ENCODE assay signal across 8 cellular contexts in genomic region chr7:2560175-2560695, GRCh38. TPM values are rescaled to one million over a fixed set of nuclear protein-coding genes. Genes with fewer than 3 reads are reported as not detected.
DNase-seq lines count a peak whose midpoint lies in the region; TF ChIP-seq lines count a peak whose summit lies in the region.

No MANE protein-coding gene starts in this region.

- peak overlapping the region; percentile 75 for H3K4me3 ChIP-seq in fibroblast of villous mesenchyme (ENCODE audit: low read depth, low read length)
- peak overlapping the region in 4 of 5 donors; percentile 55 to 78 (median 71) for H3K4me3 ChIP-seq in subcutaneous abdominal adipose tissue (ENCODE audit: low read depth in 1 of 5, low read length in 5 of 5)

- CTCF ChIA-PET in RWPE1 (lab: Yijun Ruan, JAX): interaction anchor here (0.6 to 1.1 kb wide), 3 partner anchors 10 to 12 kb away, joined by 3 to 4 read pairs (median 4); no protein-coding TSS in a partner anchor

- H3K9me3 Mint-ChIP-seq in activated T-cell treated with anti-CD3 and anti-CD28 coated beads, Interleukin-2, amount 50 U/mL, for 24 hours: no peaks in the 10 kb centered on the region

- no peak overlapping the region for H3K27ac Mint-ChIP-seq in activated T-cell treated with anti-CD3 and anti-CD28 coated beads, Interleukin-2, amount 50 U/mL, for 24 hours

- TF ChIP-seq CTCF in RWPE1 (conservative IDR thresholded peaks at IDR 0.05; ENCODE audit: low read depth) (no peak), fibroblast of villous mesenchyme (IDR thresholded peaks at IDR 0.05; ENCODE audit: insufficient read depth, low read depth, low read length) (no peak)

- POLR2A ChIA-PET in RWPE1 (lab: Yijun Ruan, JAX; ENCODE audit: low non-redundant PET): no interaction called here

- peak overlapping the region; percentile 81 for H3K4me3 Mint-ChIP-seq in activated T-cell treated with anti-CD3 and anti-CD28 coated beads, Interleukin-2, amount 50 U/mL, for 24 hours

- no peaks in the 10 kb centered on the region for H3K9me3 ChIP-seq in subcutaneous abdominal adipose tissue (ENCODE audit: control insufficient read depth in 5 of 5, low read length in 5 of 5)

- H3K27me3 ChIP-seq in subcutaneous abdominal adipose tissue (ENCODE audit: control insufficient read depth in 5 of 5, insufficient read depth in 4 of 5, low read length in 5 of 5): no peaks in the 10 kb centered on the region

- H3K4me1 ChIP-seq in subcutaneous abdominal adipose tissue (ENCODE audit: control insufficient read depth in 5 of 5, insufficient read depth in 5 of 5, low read length in 5 of 5): peaks cover 7 to 28% (median 22%) of the 10 kb centered on the region in 5 donors

- peak overlapping the region; percentile 71 for H3K27ac ChIP-seq in RWPE1
- no peak overlapping the region for H3K27ac ChIP-seq in subcutaneous abdominal adipose tissue (ENCODE audit: low read depth, low read length)

- H3K36me3 ChIP-seq in subcutaneous abdominal adipose tissue (ENCODE audit: control insufficient read depth in 5 of 5, insufficient read depth in 5 of 5, low read length in 5 of 5): peaks cover 0 to 4% (median 2%) of the 10 kb centered on the region in 5 donors

- H3K4me1 Mint-ChIP-seq in activated T-cell treated with anti-CD3 and anti-CD28 coated beads, Interleukin-2, amount 50 U/mL, for 24 hours (ENCODE audit: low read depth): peaks cover 19% of the 10 kb centered on the region

- no peak overlapping the region for H3K9ac ChIP-seq in subcutaneous abdominal adipose tissue (ENCODE audit: low read length in 5 of 5)

- no peaks in the 10 kb centered on the region for H3K27me3 Mint-ChIP-seq in activated T-cell treated with anti-CD3 and anti-CD28 coated beads, Interleukin-2, amount 50 U/mL, for 24 hours

- no peaks in the 10 kb centered on the region for H3K36me3 Mint-ChIP-seq in activated T-cell treated with anti-CD3 and anti-CD28 coated beads, Interleukin-2, amount 50 U/mL, for 24 hours (ENCODE audit: low read depth)

- no peak for DNase-seq in activated T-cell treated with anti-CD3 and anti-CD28 coated beads, Interleukin-2, amount 50 U/mL, for 24 hours
- DNase-seq in activated T-cell treated with anti-CD3 and anti-CD28 coated beads, Interleukin-2, amount 50 U/mL, for 1 hour: no peak
- peak; percentile 4 for DNase-seq in RWPE1 (ENCODE audit: low spot score)
- DNase-seq in fibroblast of villous mesenchyme (ENCODE audit: low read depth): no peak
- DNase-seq in mucosa of gallbladder (ENCODE audit: low spot score): no peak
- DNase-seq in foreskin melanocyte: no peak
- DNase-seq in NCI-H187 treated with DMSO at 0.1 percent for 48 hours (lab: John Stamatoyannopoulos, UW): no peak

RNA-seq across cellular contexts. Expression of gene IQCE, which starts 1.5 kb away (rescaled TPM):
- total RNA-seq in fibroblast of villous mesenchyme (13.2 and 13.4 TPM in 2 replicates), mucosa of gallbladder (36.1 TPM)

RNA-seq across cellular contexts. Expression of gene BRAT1, which starts 4.9 kb away (rescaled TPM):
- 23.3 and 27.7 TPM in 2 replicates for total RNA-seq in fibroblast of villous mesenchyme
- total RNA-seq in mucosa of gallbladder: 35.2 TPM

RNA-seq across cellular contexts. Expression of gene LFNG, which starts 40.7 kb away (rescaled TPM):
- total RNA-seq in fibroblast of villous mesenchyme (7.4 and 10.8 TPM in 2 replicates), mucosa of gallbladder (31.3 TPM)
